Comparison of ENCODE assay signal across 9 cellular contexts in the genomic region with DNA sequence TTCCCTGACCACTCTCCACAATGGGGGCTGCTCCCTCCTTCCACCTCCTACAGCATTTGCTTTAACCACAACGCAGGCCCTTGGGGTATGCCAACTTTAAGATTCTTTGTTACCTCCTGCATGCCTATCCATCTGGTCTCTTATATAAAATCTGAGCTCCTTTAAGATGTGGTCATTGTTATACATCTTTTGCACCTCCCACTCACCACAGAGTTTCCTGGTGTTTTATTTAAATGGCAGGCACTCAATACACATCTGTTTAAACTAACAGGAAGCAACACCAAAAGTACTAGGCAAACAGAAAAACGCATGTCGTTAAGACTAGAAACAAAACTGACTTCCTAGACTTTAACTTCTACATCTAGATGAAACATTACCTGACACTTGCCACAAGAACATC. TPM values are rescaled to one million over a fixed set of nuclear protein-coding genes. Genes with fewer than 3 reads are reported as not detected.
DNase-seq lines count a peak whose midpoint lies in the region; ATAC-seq lines count a peak whose summit lies in the region.
"Had no signal": no experiment of that assay in that cellular context is flagged by ENCODE, and none has a peak within 500 bp of the region (broad histone marks: within the 10 kb centered on the region; RNA-seq: fewer than 3 reads in every experiment).

No MANE protein-coding gene starts in this region.

- H3K9me3 ChIP-seq in SJCRH30 (replicated peaks), result no peaks in the 10 kb centered on the region; the same call in 1 of the 2 replicates

- no peaks in the 10 kb centered on the region for H3K27me3 Mint-ChIP-seq in stimulated activated memory B cell treated with anti-CD40 and anti-IgM and Interleukin-4, amounts not matched to agents 10 μg/mL and 1 μg/mL and 100 μg/mL, for 72 hours

- H3K9me3 Mint-ChIP-seq in stimulated activated memory B cell treated with anti-CD40 and anti-IgM and Interleukin-4, amounts not matched to agents 10 μg/mL and 1 μg/mL and 100 μg/mL, for 72 hours, result peaks cover 8% of the 10 kb centered on the region

- H3K36me3 ChIP-seq in SJCRH30, result 0 out of 2 replicates have a peak, but pooled peaks cover 2% of the 10 kb centered on the region

- peak; percentile 66 for ATAC-seq in HG02759 (IDR thresholded peaks at IDR 0.05; ENCODE audit: unreplicated experiment)
- no peak for ATAC-seq in stimulated activated memory B cell treated with anti-CD40 and anti-IgM and Interleukin-4, amounts not matched to agents 10 μg/mL and 1 μg/mL and 100 μg/mL, for 72 hours

- H3K4me3 ChIP-seq in SJCRH30, result no peak overlapping the region

- H3K27me3 ChIP-seq in SJCRH30, result no peaks in the 10 kb centered on the region

- no peak overlapping the region for H3K27ac ChIP-seq in SJCRH30
- H3K27ac ChIP-seq: VCaP had no signal

- peak overlapping the region; percentile 73 for H3K27ac Mint-ChIP-seq in stimulated activated memory B cell treated with anti-CD40 and anti-IgM and Interleukin-4, amounts not matched to agents 10 μg/mL and 1 μg/mL and 100 μg/mL, for 72 hours

- peaks cover 54% of the 10 kb centered on the region for H3K4me1 Mint-ChIP-seq in stimulated activated memory B cell treated with anti-CD40 and anti-IgM and Interleukin-4, amounts not matched to agents 10 μg/mL and 1 μg/mL and 100 μg/mL, for 72 hours

- no peaks in the 10 kb centered on the region for H3K4me1 ChIP-seq in SJCRH30

- no peak overlapping the region for H3K4me3 Mint-ChIP-seq in stimulated activated memory B cell treated with anti-CD40 and anti-IgM and Interleukin-4, amounts not matched to agents 10 μg/mL and 1 μg/mL and 100 μg/mL, for 72 hours

- H3K36me3 Mint-ChIP-seq in stimulated activated memory B cell treated with anti-CD40 and anti-IgM and Interleukin-4, amounts not matched to agents 10 μg/mL and 1 μg/mL and 100 μg/mL, for 72 hours, result peaks cover 52% of the 10 kb centered on the region

- peak; percentile 0 for DNase-seq in activated effector memory CD4-positive, alpha-beta T cell treated with Interleukin-2 at 50 U/mL for 16 hours
- no peak for DNase-seq in activated effector memory CD4-positive, alpha-beta T cell treated with anti-CD3 and anti-CD28 coated beads, Interleukin-2, amount 50 U/mL, for 16 hours
- peak; percentile 23 for DNase-seq in RPMI7951 (ENCODE audit: low read depth)
- DNase-seq in HCEC 1CT, result no peak
- no peak for DNase-seq in NCI-H1417 (lab: John Stamatoyannopoulos, UW)
- DNase-seq in SJCRH30, result no peak

RNA-seq across cellular contexts. Expression of gene SLC25A13, which starts 36.3 kb away (rescaled TPM):
- 37.5 and 41.5 TPM in 2 replicates for total RNA-seq in RPMI7951 (2014; rRNA removed; shearing (Covaris generic))
- total RNA-seq in SJCRH30 (2014; rRNA removed; shearing (Covaris generic)), result 73.5 and 77.1 TPM in 2 replicates

Comparison
In these comparisons a context has a peak if more than half of its experiments do, and no peak if none do; other contexts are left out.
1. DNase-seq: peak in activated effector memory CD4-positive, alpha-beta T cell treated with Interleukin-2 at 50 U/mL for 16 hours (single experiment) and RPMI7951 (single experiment); none in activated effector memory CD4-positive, alpha-beta T cell treated with anti-CD3 and anti-CD28 coated beads, Interleukin-2, amount 50 U/mL, for 16 hours (single experiment), HCEC 1CT (single experiment), NCI-H1417 (0 of 3) and SJCRH30 (0 of 2).